19 cellular contexts compared by ENCODE assay signal in the genomic region with DNA sequence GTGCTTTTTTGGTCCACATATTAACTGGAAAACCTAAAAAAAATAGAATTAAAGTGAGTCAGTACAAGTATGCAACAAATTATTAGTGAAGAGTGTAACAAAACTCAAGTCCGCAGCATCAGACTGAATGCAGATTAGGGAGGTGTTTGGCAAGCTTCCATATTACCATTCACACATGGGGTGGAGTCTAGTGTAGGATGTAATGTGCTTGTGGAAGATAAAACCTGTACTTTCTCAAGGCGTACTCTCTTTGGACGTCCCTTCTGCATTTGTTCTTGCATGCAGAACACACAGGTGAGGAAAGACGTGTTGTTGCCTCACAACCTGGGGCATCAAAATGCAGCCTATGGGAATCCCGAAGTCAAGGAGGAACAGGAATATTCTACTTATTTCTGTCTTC.
"Had no signal": no experiment of that assay in that cellular context is flagged by ENCODE, and none has a peak within 500 bp of the region (broad histone marks: within the 10 kb centered on the region; RNA-seq: fewer than 3 reads in every experiment).

No MANE protein-coding gene starts in this region.

- H3K27ac ChIP-seq: breast epithelium, neutrophil had no signal

- H3K4me1 ChIP-seq: breast epithelium had no signal

- H3K27me3 ChIP-seq: breast epithelium, esophagus squamous epithelium, neutrophil had no signal

- H3K36me3 ChIP-seq: breast epithelium, esophagus squamous epithelium, neutrophil had no signal

- H3K36me3 Mint-ChIP-seq: natural killer cell treated with Interleukin-12 subunit alpha and Interleukin-12 subunit beta and Interleukin-15 and Interleukin-18, amount 100 ng/mL, for 72 hours; type B pancreatic cell had no signal

- H3K27me3 Mint-ChIP-seq: natural killer cell treated with Interleukin-12 subunit alpha and Interleukin-12 subunit beta and Interleukin-15 and Interleukin-18, amount 100 ng/mL, for 72 hours; stimulated activated naive CD8-positive, alpha-beta T cell treated with anti-CD3 and anti-CD28 coated beads, Interleukin-15, amount 100 ng/mL, for 72 hours; type B pancreatic cell had no signal

- H3K4me3 ChIP-seq: breast epithelium, esophagus squamous epithelium, smooth muscle cell had no signal

- ATAC-seq: activated CD4-positive, CD25-positive, alpha-beta regulatory T cell treated with anti-CD3 and anti-CD28 coated beads, Interleukin-2, amount 50 U/mL, for 24 hours; activated T-cell treated with anti-CD3 and anti-CD28 coated beads, Interleukin-2, amount 50 U/mL, for 72 hours; natural killer cell treated with Interleukin-12 subunit alpha and Interleukin-12 subunit beta and Interleukin-15 and Interleukin-18, amount 100 ng/mL, for 72 hours; sciatic nerve; stimulated activated naive CD8-positive, alpha-beta T cell treated with anti-CD3 and anti-CD28 coated beads, Interleukin-15, amount 100 ng/mL, for 72 hours had no signal

- H3K4me1 Mint-ChIP-seq: stimulated activated naive CD8-positive, alpha-beta T cell treated with anti-CD3 and anti-CD28 coated beads, Interleukin-15, amount 100 ng/mL, for 72 hours had no signal

- H3K9me3 Mint-ChIP-seq: stimulated activated naive CD8-positive, alpha-beta T cell treated with anti-CD3 and anti-CD28 coated beads, Interleukin-15, amount 100 ng/mL, for 72 hours had no signal

- H3K4me3 Mint-ChIP-seq: activated T-cell treated with anti-CD3 and anti-CD28 coated beads, Interleukin-2, amount 50 U/mL, for 72 hours; natural killer cell treated with Interleukin-12 subunit alpha and Interleukin-12 subunit beta and Interleukin-15 and Interleukin-18, amount 100 ng/mL, for 72 hours; stimulated activated naive CD8-positive, alpha-beta T cell treated with anti-CD3 and anti-CD28 coated beads, Interleukin-15, amount 100 ng/mL, for 72 hours; type B pancreatic cell had no signal

- H3K4me2 ChIP-seq: smooth muscle cell had no signal

- DNase-seq: activated CD4-positive, alpha-beta T cell treated with anti-CD3 and anti-CD28 coated beads, Interleukin-2, amount 50 U/mL, for 1 hour; activated CD8-positive, alpha-beta memory T cell treated with anti-CD3 and anti-CD28 coated beads for 24 hours; activated CD8-positive, alpha-beta memory T cell treated with anti-CD3 and anti-CD28 coated beads, Interleukin-2, amount 50 U/mL, for 48 hours; activated effector memory CD4-positive, alpha-beta T cell treated with anti-CD3 and anti-CD28 coated beads, Interleukin-2, amount 50 U/mL, for 16 hours; activated naive CD4-positive, alpha-beta T cell treated with anti-CD3 and anti-CD28 coated beads, Interleukin-2, amount 50 U/mL, for 16 hours; activated T-cell treated with anti-CD3 and anti-CD28 coated beads, Interleukin-2, amount 50 U/mL, for 72 hours; aorta; cortex of kidney; esophagus squamous epithelium; mesenchymal stem cell; stimulated activated CD4-positive, alpha-beta T cell treated with anti-CD3 and anti-CD28 coated beads, Interleukin-4, amount 100 ng/mL, for 1 hour; stimulated activated naive CD8-positive, alpha-beta T cell treated with anti-CD3 and anti-CD28 coated beads, Interleukin-15, amount 100 ng/mL, for 72 hours had no signal

- H3K9me3 ChIP-seq: breast epithelium, esophagus squamous epithelium, neutrophil had no signal

- H3K27ac Mint-ChIP-seq: activated T-cell treated with anti-CD3 and anti-CD28 coated beads, Interleukin-2, amount 50 U/mL, for 72 hours; natural killer cell treated with Interleukin-12 subunit alpha and Interleukin-12 subunit beta and Interleukin-15 and Interleukin-18, amount 100 ng/mL, for 72 hours; stimulated activated naive CD8-positive, alpha-beta T cell treated with anti-CD3 and anti-CD28 coated beads, Interleukin-15, amount 100 ng/mL, for 72 hours; type B pancreatic cell had no signal
